Comparison of ENCODE assay signal across 9 cellular contexts in the genomic region with DNA sequence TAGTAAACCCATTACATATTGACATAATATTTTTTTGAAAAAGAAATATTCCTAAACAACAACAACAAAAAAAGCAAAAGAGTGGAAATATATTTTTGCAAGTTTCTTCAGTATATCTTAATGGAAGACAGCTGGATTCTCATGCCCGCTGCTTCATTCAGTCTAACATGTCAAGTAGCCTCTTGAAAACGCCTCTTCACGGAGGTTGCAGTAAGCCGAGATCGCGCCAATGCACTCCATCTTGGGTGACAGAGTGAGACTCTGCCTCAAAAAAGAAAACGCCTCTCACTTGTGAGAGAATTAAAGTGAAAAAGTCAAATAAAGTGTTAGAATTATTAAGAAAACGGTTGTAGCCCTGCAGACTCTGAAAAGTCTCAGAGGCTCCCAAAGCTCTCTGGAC. TPM values are rescaled to one million over a fixed set of nuclear protein-coding genes. Genes with fewer than 3 reads are reported as not detected.
DNase-seq lines count a peak whose midpoint lies in the region; FAIRE-seq and TF ChIP-seq lines count a peak whose summit lies in the region.
"Had no signal": no experiment of that assay in that cellular context is flagged by ENCODE, and none has a peak within 500 bp of the region (broad histone marks: within the 10 kb centered on the region; RNA-seq: fewer than 3 reads in every experiment).

No MANE protein-coding gene starts in this region.

- H3K36me3 Mint-ChIP-seq in activated CD4-positive, alpha-beta memory T cell treated with anti-CD3 and anti-CD28 coated beads for 36 hours: peaks cover 42% of the 10 kb centered on the region
- peaks cover 26 to 40% of the 10 kb centered on the region in 2 donors for H3K36me3 Mint-ChIP-seq in CD14-positive monocyte

- H3K4me1 Mint-ChIP-seq in activated CD4-positive, alpha-beta memory T cell treated with anti-CD3 and anti-CD28 coated beads for 36 hours (ENCODE audit: low read depth): peaks cover 33% of the 10 kb centered on the region
- peaks cover 18% of the 10 kb centered on the region for H3K4me1 Mint-ChIP-seq in CD14-positive monocyte

- H3K4me1 ChIP-seq in A673 (ENCODE audit: insufficient read depth, low read length, poor library complexity, severe bottlenecking) (no peaks in the 10 kb centered on the region), keratinocyte (ENCODE audit: control insufficient read depth, extremely low read depth, insufficient read depth, low read length) (peaks cover 16% of the 10 kb centered on the region)

- no peak for DNase-seq in A673 (ENCODE audit: low spot score)
- no peak for DNase-seq in activated CD4-positive, alpha-beta memory T cell treated with anti-CD3 and anti-CD28 coated beads for 36 hours
- DNase-seq in keratinocyte (ENCODE audit: low read depth, low spot score): no peak
- no peak for DNase-seq in CD14-positive monocyte (ENCODE audit: low spot score)
- DNase-seq in inferior parietal cortex (ENCODE audit: extremely low spot score): no peak
- DNase-seq in NCI-H69 (lab: John Stamatoyannopoulos, UW): no peak
- DNase-seq in stimulated activated CD4-positive, alpha-beta T cell treated with anti-CD3 and anti-CD28 coated beads, Interleukin-1b, Interleukin-23, amount 100 ng/mL, for 48 hours: no peak

- no peaks in the 10 kb centered on the region for H3K9me3 Mint-ChIP-seq in activated CD4-positive, alpha-beta memory T cell treated with anti-CD3 and anti-CD28 coated beads for 36 hours
- no peaks in the 10 kb centered on the region for H3K9me3 Mint-ChIP-seq in CD14-positive monocyte

- H3K36me3 ChIP-seq in A673 (ENCODE audit: insufficient read depth, low read length, poor library complexity, severe bottlenecking) (peaks cover 21% of the 10 kb centered on the region), keratinocyte (ENCODE audit: control insufficient read depth in 2 of 2, extremely low read depth in 1 of 2, insufficient read depth in 2 of 2, low read length in 2 of 2) (peaks cover 2 to 11% of the 10 kb centered on the region in 2 experiments)

- H3K27ac ChIP-seq in A673 (ENCODE audit: low read depth, low read length, poor library complexity, severe bottlenecking): no peak overlapping the region
- H3K27ac ChIP-seq in keratinocyte (ENCODE audit: control insufficient read depth, insufficient read depth, low read length): no peak overlapping the region

- H3K27me3 Mint-ChIP-seq in activated CD4-positive, alpha-beta memory T cell treated with anti-CD3 and anti-CD28 coated beads for 36 hours: no peaks in the 10 kb centered on the region
- H3K27me3 Mint-ChIP-seq in CD14-positive monocyte (ENCODE audit: low read depth in 3 of 3): peaks cover 0 to 3% (median 0%) of the 10 kb centered on the region in 3 donors

- H2AFZ ChIP-seq in keratinocyte (ENCODE audit: control insufficient read depth, low read length): no peak overlapping the region

- H3K4me2 ChIP-seq in keratinocyte (ENCODE audit: control insufficient read depth, extremely low read depth, insufficient read depth, low read depth, low read length): peak overlapping the region; percentile 62

- H3K79me2 ChIP-seq in keratinocyte (ENCODE audit: control insufficient read depth, insufficient read depth, low read length): peaks cover 22% of the 10 kb centered on the region

- no peak overlapping the region for H3K9ac ChIP-seq in keratinocyte (ENCODE audit: control insufficient read depth, extremely low read depth, insufficient read depth, low read length)

- peaks cover 5% of the 10 kb centered on the region for H3K9me1 ChIP-seq in keratinocyte (ENCODE audit: control insufficient read depth, extremely low read depth, insufficient read depth, low read length)

- POLR2A ChIA-PET in A673 (lab: Charles Lee; ENCODE audit: low non-redundant PET): no interaction called here
- POLR2A ChIA-PET in activated CD4-positive, alpha-beta memory T cell treated with anti-CD3 and anti-CD28 coated beads for 36 hours (lab: Charles Lee): interaction anchor here (1.5 to 3.1 kb wide), 3 partner anchors 8 to 113 kb away, joined by 4 to 20 read pairs (median 11); a partner anchor contains a TSS

- intact Hi-C loops in A673 (cut with micrococcal nuclease; ENCODE audit: unreplicated experiment): no loop called here
- intact Hi-C loops in activated CD4-positive, alpha-beta memory T cell treated with anti-CD3 and anti-CD28 coated beads for 36 hours (cut with micrococcal nuclease): loop anchor here (10.0 kb wide), 1 partner anchor 1599 kb away; a partner anchor contains a TSS
- intact Hi-C loops in CD14-positive monocyte (cut with micrococcal nuclease): no loop called here

- no TSS peak for BruUV-seq in A673 (replicated peaks; lab: Mats Ljungman, UMichigan)

- CTCF ChIA-PET in A673 (lab: Charles Lee): interaction anchor here (0.6 kb wide), 1 partner anchor 94 kb away, joined by 5 read pairs; no protein-coding TSS in a partner anchor
- CTCF ChIA-PET in activated CD4-positive, alpha-beta memory T cell treated with anti-CD3 and anti-CD28 coated beads for 36 hours (lab: Charles Lee): interaction anchor here (1.3 to 2.7 kb wide), 4 partner anchors 10 to 173 kb away, joined by 3 to 9 read pairs (median 4); no protein-coding TSS in a partner anchor

- no peak overlapping the region for H3K27ac Mint-ChIP-seq in activated CD4-positive, alpha-beta memory T cell treated with anti-CD3 and anti-CD28 coated beads for 36 hours
- no peak overlapping the region for H3K27ac Mint-ChIP-seq in CD14-positive monocyte

- H3K27me3 ChIP-seq in A673 (replicated peaks; ENCODE audit: insufficient read depth, low read depth, low read length, poor library complexity) (no peaks in the 10 kb centered on the region), keratinocyte (ENCODE audit: control insufficient read depth, extremely low read depth, insufficient read depth, low read length) (no peaks in the 10 kb centered on the region)
- H3K27me3 ChIP-seq: gastroesophageal sphincter had no signal

- no peaks in the 10 kb centered on the region for H4K20me1 ChIP-seq in keratinocyte (ENCODE audit: control insufficient read depth, extremely low read depth, insufficient read depth, low read length)

- no peaks in the 10 kb centered on the region for H3K9me3 ChIP-seq in A673 (ENCODE audit: low read depth, low read length, poor library complexity, severe bottlenecking)
- no peaks in the 10 kb centered on the region for H3K9me3 ChIP-seq in keratinocyte (ENCODE audit: control insufficient read depth, low read depth, low read length)
- H3K9me3 ChIP-seq: gastroesophageal sphincter had no signal

- H3K4me3 ChIP-seq in A673 (ENCODE audit: low read depth, low read length, poor library complexity, severe bottlenecking) (peak overlapping the region; percentile 80), GM08714 (ENCODE audit: low read length) (peak overlapping the region; percentile 87; the same call in 1 of the 2 replicates), keratinocyte (ENCODE audit: control insufficient read depth in 2 of 3, extremely low read depth in 1 of 3, insufficient read depth in 2 of 3, low read depth in 1 of 3, low read length in 3 of 3) (peak overlapping the region in 1 of 3 experiments; percentile 41)

- FAIRE-seq in keratinocyte (lab: Jason Lieb, UNC): no peak

- peak overlapping the region; percentile 61 for H3K4me3 Mint-ChIP-seq in activated CD4-positive, alpha-beta memory T cell treated with anti-CD3 and anti-CD28 coated beads for 36 hours
- no peak overlapping the region for H3K4me3 Mint-ChIP-seq in CD14-positive monocyte

- TF ChIP-seq CTCF in A673 (conservative IDR thresholded peaks at IDR 0.05; ENCODE audit: low read depth, low read length) (no peak), keratinocyte (optimal IDR thresholded peaks at IDR 0.05 in 1 of 3, IDR thresholded peaks at IDR 0.05 in 1 of 3, conservative IDR thresholded peaks at IDR 0.05 in 1 of 3; ENCODE audit: extremely low read depth in 1 of 3, insufficient read depth in 2 of 3, low read length in 3 of 3) (no peak), CD14-positive monocyte (IDR thresholded peaks at IDR 0.05) (no peak)

- dilution Hi-C loops in keratinocyte (cut with MboI; ENCODE audit: extremely low pct_ligation_motif_present, low sequenced_read_pairs): no loop called here

RNA-seq across cellular contexts. Expression of a gene that starts 1.3 kb away (rescaled TPM):
- total RNA-seq in A673 (2021): 19.2 and 21.3 TPM in 2 replicates
- total RNA-seq in activated CD4-positive, alpha-beta memory T cell treated with anti-CD3 and anti-CD28 coated beads for 36 hours: 10 to 100 TPM; 26.0 to 26.6 TPM
- 16.7 to 29.5 TPM (median 24.3 TPM) in 3 replicates for polyA plus RNA-seq in keratinocyte
- 17.5 TPM for polyA plus RNA-seq in keratinocyte (2011; ENCODE audit: low read depth)
- 18.6 and 22.1 TPM in 2 replicates for polyA plus RNA-seq in keratinocyte (2011; cell fraction: cytosol; rRNA removed)
- 22.3 and 28.0 TPM in 2 replicates for polyA plus RNA-seq in keratinocyte (2011; cell fraction: nucleus; rRNA removed)
- polyA plus RNA-seq in keratinocyte (2012; ENCODE audit: low replicate concordance): 18.6 and 25.9 TPM in 2 replicates
- polyA minus RNA-seq in keratinocyte: 10.7 to 15.8 TPM (median 11.1 TPM) in 3 replicates
- 9.0 TPM for polyA minus RNA-seq in keratinocyte (2011; cell fraction: cytosol; rRNA and poly(A)+ RNA removed)
- 10.0 and 16.6 TPM in 2 replicates for polyA minus RNA-seq in keratinocyte (2011; cell fraction: nucleus; rRNA and poly(A)+ RNA removed)
- polyA plus RNA-seq in CD14-positive monocyte: 10 to 100 TPM; 35.5 to 41.9 TPM

RNA-seq across cellular contexts. Expression of a gene that starts 1.4 kb away (rescaled TPM):
- 46.1 and 48.3 TPM in 2 replicates for total RNA-seq in A673 (2021)
- 10 to 100 TPM; 31.3 to 31.5 TPM for total RNA-seq in activated CD4-positive, alpha-beta memory T cell treated with anti-CD3 and anti-CD28 coated beads for 36 hours
- polyA plus RNA-seq in keratinocyte: 16.8 to 28.4 TPM (median 27.1 TPM) in 3 replicates
- polyA plus RNA-seq in keratinocyte (2011; ENCODE audit: low read depth): 5.2 TPM
- 16.2 and 20.0 TPM in 2 replicates for polyA plus RNA-seq in keratinocyte (2011; cell fraction: cytosol; rRNA removed)
- polyA plus RNA-seq in keratinocyte (2011; cell fraction: nucleus; rRNA removed): 21.1 and 22.9 TPM in 2 replicates
- 13.9 and 25.0 TPM in 2 replicates for polyA plus RNA-seq in keratinocyte (2012; ENCODE audit: low replicate concordance)
- polyA minus RNA-seq in keratinocyte: 12.0 to 21.9 TPM (median 15.9 TPM) in 3 replicates
- 11.1 TPM for polyA minus RNA-seq in keratinocyte (2011; cell fraction: cytosol; rRNA and poly(A)+ RNA removed)
- 6.9 and 14.4 TPM in 2 replicates for polyA minus RNA-seq in keratinocyte (2011; cell fraction: nucleus; rRNA and poly(A)+ RNA removed)
- polyA plus RNA-seq in CD14-positive monocyte: 10 to 100 TPM; 35.7 to 37.6 TPM

RNA-seq across cellular contexts. Expression of a gene that starts 49.1 kb away (rescaled TPM):
- total RNA-seq in A673 (2021): 1.1 and 1.3 TPM in 2 replicates
- total RNA-seq in activated CD4-positive, alpha-beta memory T cell treated with anti-CD3 and anti-CD28 coated beads for 36 hours: under 1 TPM; 0.57 to 0.82 TPM
- polyA plus RNA-seq in keratinocyte (2.3 to 3.3 TPM (median 2.5 TPM) in 3 replicates), CD14-positive monocyte (under 1 TPM; 0.09 to 0.35 TPM)
- polyA plus RNA-seq in keratinocyte (2011; ENCODE audit: low read depth): 2.2 TPM
- 0.71 and 1.8 TPM in 2 replicates for polyA plus RNA-seq in keratinocyte (2011; cell fraction: cytosol; rRNA removed)
- 8.4 and 8.6 TPM in 2 replicates for polyA plus RNA-seq in keratinocyte (2011; cell fraction: nucleus; rRNA removed)
- polyA plus RNA-seq in keratinocyte (2012; ENCODE audit: low replicate concordance): 1.1 and 1.3 TPM in 2 replicates
- 2.7 to 8.1 TPM (median 7.4 TPM) in 3 replicates for polyA minus RNA-seq in keratinocyte
- polyA minus RNA-seq in keratinocyte (2011; cell fraction: cytosol; rRNA and poly(A)+ RNA removed): 4.6 TPM
- polyA minus RNA-seq in keratinocyte (2011; cell fraction: nucleus; rRNA and poly(A)+ RNA removed): 7.6 and 15.6 TPM in 2 replicates
